In genomic region chr1:184910005-184910404, GRCh38 we compare ENCODE assay signal across 23 cellular contexts.
DNase-seq lines count a peak whose midpoint lies in the region; ATAC-seq, FAIRE-seq and TF ChIP-seq lines count a peak whose summit lies in the region.
"Had no signal": no experiment of that assay in that cellular context is flagged by ENCODE, and none has a peak within 500 bp of the region (broad histone marks: within the 10 kb centered on the region; RNA-seq: fewer than 3 reads in every experiment).

No MANE protein-coding gene starts in this region.

- H3K27ac ChIP-seq in mesendoderm (ENCODE audit: low read depth, low read length) (no peak overlapping the region), upper lobe of right lung (no peak overlapping the region)
- H3K27ac ChIP-seq: BLaER1 treated with 17β-estradiol and CSF1 and Interleukin-3, amounts not matched to agents 10 nM and 100 nM; PC-9; SJCRH30 had no signal

- H4K5ac ChIP-seq in mesendoderm (ENCODE audit: low read length): no peak overlapping the region

- no peaks in the 10 kb centered on the region for H3K36me3 Mint-ChIP-seq in effector memory CD8-positive, alpha-beta T cell (ENCODE audit: insufficient read depth)
- peaks cover 20% of the 10 kb centered on the region for H3K36me3 Mint-ChIP-seq in activated CD8-positive, alpha-beta memory T cell treated with anti-CD3 and anti-CD28 coated beads, Interleukin-2, amount 10 ng/mL, durations not matched to agents 7 days and 5 days

- H4K8ac ChIP-seq in mesendoderm (ENCODE audit: low read depth, low read length): no peak overlapping the region

- no peaks in the 10 kb centered on the region for H3K79me1 ChIP-seq in mesendoderm (ENCODE audit: low read length)

- no peaks in the 10 kb centered on the region for H3K4me1 ChIP-seq in mesendoderm (ENCODE audit: control insufficient read depth, low read depth, low read length)
- no peaks in the 10 kb centered on the region for H3K4me1 ChIP-seq in upper lobe of right lung
- H3K4me1 ChIP-seq: SJCRH30 had no signal

- H3K36me3 ChIP-seq in mesendoderm (ENCODE audit: control insufficient read depth, insufficient read depth, low read length) (no peaks in the 10 kb centered on the region), upper lobe of right lung (no peaks in the 10 kb centered on the region)
- H3K36me3 ChIP-seq: BLaER1 treated with 17β-estradiol and CSF1 and Interleukin-3, amounts not matched to agents 10 nM and 100 nM; SJCRH30 had no signal

- H3K27me3 ChIP-seq in mesendoderm (ENCODE audit: insufficient read depth, low read length, poor library complexity) (no peaks in the 10 kb centered on the region), upper lobe of right lung (no peaks in the 10 kb centered on the region)
- H3K27me3 ChIP-seq: BLaER1 treated with 17β-estradiol and CSF1 and Interleukin-3, amounts not matched to agents 10 nM and 100 nM; SJCRH30 had no signal

- no peak overlapping the region for H2BK15ac ChIP-seq in mesendoderm (replicated peaks; ENCODE audit: low read depth)

- TF ChIP-seq CTCF in upper lobe of right lung (IDR thresholded peaks at IDR 0.05): no peak

- no peak overlapping the region for H3K4ac ChIP-seq in mesendoderm (ENCODE audit: low read depth, low read length)

- no peak for DNase-seq in GM12892 (ENCODE audit: insufficient read length)
- DNase-seq in effector memory CD8-positive, alpha-beta T cell: no peak
- peak; percentile 21 for DNase-seq in mesendoderm
- no peak for DNase-seq in upper lobe of right lung
- no peak for DNase-seq in epidermal melanocyte (ENCODE audit: insufficient read length, low spot score)
- DNase-seq in activated CD4-positive, alpha-beta T cell treated with anti-CD3 and anti-CD28 coated beads for 4 hours: no peak
- no peak for DNase-seq in activated CD8-positive, alpha-beta memory T cell treated with anti-CD3 and anti-CD28 coated beads, Interleukin-2, amount 10 ng/mL, durations not matched to agents 7 days and 5 days
- DNase-seq: AML-193; CD4-positive, alpha-beta memory T cell; COR-L47; KBM-7; NCI-H1105; NCI-H146; NCI-H1930; NCI-H2107; NCI-H526; PC-9 had no signal

- no peak overlapping the region for H3K56ac ChIP-seq in mesendoderm (ENCODE audit: low read length)

- no peaks in the 10 kb centered on the region for H3K9me3 Mint-ChIP-seq in effector memory CD8-positive, alpha-beta T cell
- H3K9me3 Mint-ChIP-seq in activated CD8-positive, alpha-beta memory T cell treated with anti-CD3 and anti-CD28 coated beads, Interleukin-2, amount 10 ng/mL, durations not matched to agents 7 days and 5 days (ENCODE audit: low read depth): no peaks in the 10 kb centered on the region
- H3K9me3 Mint-ChIP-seq: CD4-positive, alpha-beta memory T cell had no signal

- no peaks in the 10 kb centered on the region for H3K27me3 Mint-ChIP-seq in effector memory CD8-positive, alpha-beta T cell
- no peaks in the 10 kb centered on the region for H3K27me3 Mint-ChIP-seq in activated CD8-positive, alpha-beta memory T cell treated with anti-CD3 and anti-CD28 coated beads, Interleukin-2, amount 10 ng/mL, durations not matched to agents 7 days and 5 days
- H3K27me3 Mint-ChIP-seq: CD4-positive, alpha-beta memory T cell had no signal

- ATAC-seq in effector memory CD8-positive, alpha-beta T cell (replicated peaks): no peak
- ATAC-seq in upper lobe of right lung: peak; percentile 59
- no peak for ATAC-seq in activated CD8-positive, alpha-beta memory T cell treated with anti-CD3 and anti-CD28 coated beads, Interleukin-2, amount 10 ng/mL, durations not matched to agents 7 days and 5 days
- ATAC-seq: GM12878 had no signal

- H3K4me1 Mint-ChIP-seq in effector memory CD8-positive, alpha-beta T cell (ENCODE audit: low read depth in 2 of 2): peaks cover 14 to 46% of the 10 kb centered on the region in 2 donors
- H3K4me1 Mint-ChIP-seq in activated CD8-positive, alpha-beta memory T cell treated with anti-CD3 and anti-CD28 coated beads, Interleukin-2, amount 10 ng/mL, durations not matched to agents 7 days and 5 days: peaks cover 10% of the 10 kb centered on the region

- no peak overlapping the region for H2BK5ac ChIP-seq in mesendoderm (ENCODE audit: low read length)

- FAIRE-seq in GM12892 (lab: Jason Lieb, UNC): peak; percentile 44
- FAIRE-seq: A204.1, G401.6, GM12878, H1 had no signal

- no peak overlapping the region for H3K9ac ChIP-seq in mesendoderm (ENCODE audit: low read length)
- H3K9ac ChIP-seq: BLaER1 treated with 17β-estradiol and CSF1 and Interleukin-3, amounts not matched to agents 10 nM and 100 nM had no signal

- TF ChIP-seq POLR2A in GM12892 (IDR thresholded peaks at IDR 0.05; ENCODE audit: low read depth, low read length): no peak

- intact Hi-C loops in upper lobe of right lung (cut with DNase I): no loop called here

- CTCF ChIA-PET in activated CD8-positive, alpha-beta memory T cell treated with anti-CD3 and anti-CD28 coated beads, Interleukin-2, amount 10 ng/mL, durations not matched to agents 7 days and 5 days (lab: Charles Lee): no interaction called here

- H3K4me3 ChIP-seq in mesendoderm (ENCODE audit: low read length) (no peak overlapping the region), upper lobe of right lung (no peak overlapping the region)
- H3K4me3 ChIP-seq: BLaER1 treated with 17β-estradiol and CSF1 and Interleukin-3, amounts not matched to agents 10 nM and 100 nM; GM12878; PC-9; SJCRH30 had no signal

- no peak overlapping the region for H3K18ac ChIP-seq in mesendoderm (ENCODE audit: low read length)

- H3K4me2 ChIP-seq in mesendoderm (ENCODE audit: low read length): no peak overlapping the region
- H3K4me2 ChIP-seq: PC-9 had no signal

- H3K23ac ChIP-seq in mesendoderm (ENCODE audit: low read length): no peak overlapping the region

- no peak overlapping the region for H2AK5ac ChIP-seq in mesendoderm (ENCODE audit: low read length)

- no peak overlapping the region for H2BK120ac ChIP-seq in mesendoderm (ENCODE audit: low read depth, low read length)

- H3K9me3 ChIP-seq in upper lobe of right lung: no peaks in the 10 kb centered on the region
- H3K9me3 ChIP-seq: BLaER1 treated with 17β-estradiol and CSF1 and Interleukin-3, amounts not matched to agents 10 nM and 100 nM; SJCRH30 had no signal

- peak overlapping the region; percentile 4 to 11 for H3K27ac Mint-ChIP-seq in effector memory CD8-positive, alpha-beta T cell
- H3K27ac Mint-ChIP-seq in activated CD8-positive, alpha-beta memory T cell treated with anti-CD3 and anti-CD28 coated beads, Interleukin-2, amount 10 ng/mL, durations not matched to agents 7 days and 5 days: no peak overlapping the region

- H3K4me3 Mint-ChIP-seq in effector memory CD8-positive, alpha-beta T cell: no peak overlapping the region
- no peak overlapping the region for H3K4me3 Mint-ChIP-seq in activated CD8-positive, alpha-beta memory T cell treated with anti-CD3 and anti-CD28 coated beads, Interleukin-2, amount 10 ng/mL, durations not matched to agents 7 days and 5 days
- H3K4me3 Mint-ChIP-seq: CD4-positive, alpha-beta memory T cell had no signal

- no CpG with 5 or more reads among the region's 2 CpGs for WGBS in mesendoderm (ENCODE audit: extremely low coverage, insufficient coverage, low lambda C conversion rate)

- H3K79me2 ChIP-seq in mesendoderm (ENCODE audit: control insufficient read depth, insufficient read depth, low read length): no peaks in the 10 kb centered on the region
